ENCODE assay signal across 11 cellular contexts in the genomic region with DNA sequence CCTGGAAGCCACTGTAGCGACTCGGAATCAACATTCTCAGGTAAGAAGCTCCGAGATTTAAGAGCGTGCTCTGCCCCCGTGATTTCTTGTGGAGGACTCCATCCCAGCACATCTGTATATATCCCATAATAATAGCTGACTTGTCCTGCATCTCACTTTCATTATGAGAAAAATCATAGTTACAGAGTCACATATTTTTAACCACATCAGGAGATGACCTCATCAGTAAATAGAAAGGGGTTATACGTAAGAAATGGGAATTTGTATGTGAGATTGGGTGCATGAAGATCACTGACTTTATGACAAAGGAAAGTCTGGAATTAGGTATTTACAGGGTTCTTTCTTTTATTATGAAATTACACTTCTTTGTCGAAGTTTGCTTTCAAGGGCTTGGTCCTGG. TPM values are rescaled to one million over a fixed set of nuclear protein-coding genes. Genes with fewer than 3 reads are reported as not detected.
A peak's percentile ranks its signal among the peaks of the same experiment; 100 is the strongest.
DNase-seq lines count a peak whose midpoint lies in the region; ATAC-seq and TF ChIP-seq lines count a peak whose summit lies in the region.
"Had no signal": no experiment of that assay in that cellular context is flagged by ENCODE, and none has a peak within 500 bp of the region (broad histone marks: within the 10 kb centered on the region; RNA-seq: fewer than 3 reads in every experiment).

No MANE protein-coding gene starts in this region.

- H3K27me3 ChIP-seq in tibial artery: no peaks in the 10 kb centered on the region
- H3K27me3 ChIP-seq: BE2C had no signal

- H3K4me1 Mint-ChIP-seq in HFFc6 (ENCODE audit: low read depth) (peaks cover 35% of the 10 kb centered on the region), type B pancreatic cell (ENCODE audit: unreplicated experiment) (peaks cover 12% of the 10 kb centered on the region)

- ATAC-seq in GM19455 (IDR thresholded peaks at IDR 0.05; ENCODE audit: unreplicated experiment): no peak

- H3K9me3 Mint-ChIP-seq in HFFc6 (no peaks in the 10 kb centered on the region), type B pancreatic cell (no peaks in the 10 kb centered on the region)
- H3K9me3 Mint-ChIP-seq: H9 had no signal

- H3K4me3 ChIP-seq in SK-N-MC (no peak overlapping the region), foreskin fibroblast (ENCODE audit: low read depth in 1 of 2, low read length in 2 of 2) (no peak overlapping the region), tibial artery (peak overlapping the region; percentile 47 to 50)

- peak overlapping the region; percentile 10; the same call in 1 of the 2 replicates for H3K4me3 Mint-ChIP-seq in HFFc6
- no peak overlapping the region for H3K4me3 Mint-ChIP-seq in type B pancreatic cell
- H3K4me3 Mint-ChIP-seq: H9 had no signal

- H3K9me3 ChIP-seq in SK-N-MC (ENCODE audit: low read depth, low read length) (no peaks in the 10 kb centered on the region), tibial artery (no peaks in the 10 kb centered on the region)
- H3K9me3 ChIP-seq: BE2C had no signal

- no peak overlapping the region; the same call in 1 of the 2 replicates for H3K27ac Mint-ChIP-seq in HFFc6
- no peak overlapping the region for H3K27ac Mint-ChIP-seq in type B pancreatic cell
- H3K27ac Mint-ChIP-seq: H9 had no signal

- H3K27me3 Mint-ChIP-seq in HFFc6 (ENCODE audit: insufficient read depth) (peaks cover 5% of the 10 kb centered on the region), type B pancreatic cell (no peaks in the 10 kb centered on the region)

- H3K4me1 ChIP-seq in tibial artery: peaks cover 0 to 73% (median 38%) of the 10 kb centered on the region in 4 donors
- H3K4me1 ChIP-seq: BE2C had no signal

- TF ChIP-seq CTCF in HFFc6 (IDR thresholded peaks at IDR 0.05) (no peak), foreskin fibroblast (IDR thresholded peaks at IDR 0.05; ENCODE audit: low read depth, low read length) (no peak), tibial artery (IDR thresholded peaks at IDR 0.05) (no peak), type B pancreatic cell (conservative IDR thresholded peaks at IDR 0.05) (no peak)

- H3K36me3 ChIP-seq in SK-N-MC (ENCODE audit: insufficient read depth, low read length) (no peaks in the 10 kb centered on the region), tibial artery (no peaks in the 10 kb centered on the region)
- H3K36me3 ChIP-seq: BE2C had no signal

- no peaks in the 10 kb centered on the region for H3K36me3 Mint-ChIP-seq in HFFc6 (ENCODE audit: low read depth)
- peaks cover under 1% of the 10 kb centered on the region for H3K36me3 Mint-ChIP-seq in type B pancreatic cell

- DNase-seq in HFFc6: no peak
- no peak for DNase-seq in SK-N-MC (ENCODE audit: low read depth, low spot score)
- peak; percentile 21 to 55 for DNase-seq in foreskin fibroblast
- no peak for DNase-seq in tibial artery
- DNase-seq in H4 (ENCODE audit: low spot score): no peak
- no peak for DNase-seq in type B pancreatic cell (ENCODE audit: extremely low spot score, unreplicated experiment)
- DNase-seq: BE2C, H9, NCI-H146, NCI-H226 had no signal

- intact Hi-C loops in tibial artery (cut with DNase I; ENCODE audit: low total_unique reads): loop anchor here (2.0 kb wide), 1 partner anchor 17 kb away; a partner anchor contains a TSS

- peak overlapping the region; percentile 83 for H3K27ac ChIP-seq in SK-N-MC
- H3K27ac ChIP-seq in tibial artery: peak overlapping the region; percentile 82 to 91

- H3K9ac ChIP-seq in SK-N-MC (ENCODE audit: insufficient read length): peak overlapping the region; percentile 56

RNA-seq across cellular contexts. Expression of a gene that starts 16.4 kb away (rescaled TPM):
- 10 to 100 TPM; 24.6 to 28.5 (median 26.5) TPM for total RNA-seq in HFFc6 (2021; fragmentation: NEBNext Ultra II Directional; extraction: Animal tissue kit (Norgen Biotek cat#: 25700))
- 17.6 and 17.7 TPM in 2 replicates for total RNA-seq in H4 (2014; rRNA removed; shearing (Covaris generic))
- 22.8 and 27.4 TPM in 2 replicates for total RNA-seq in type B pancreatic cell (ENCODE audit: low replicate concordance)

Comparison
In these comparisons a context has a peak if more than half of its experiments do, and no peak if none do; other contexts are left out.
1. DNase-seq: peak in foreskin fibroblast (2 of 2); none in HFFc6 (single experiment), SK-N-MC (single experiment), tibial artery (0 of 2), H4 (single experiment) and type B pancreatic cell (single experiment).
2. H3K4me3 ChIP-seq: peak in tibial artery (2 of 2); none in SK-N-MC (single experiment) and foreskin fibroblast (0 of 2).